8 cellular contexts compared by ENCODE assay signal in genomic region chr1:3624194-3625136, GRCh38. TPM values are rescaled to one million over a fixed set of nuclear protein-coding genes. Genes with fewer than 3 reads are reported as not detected.
DNase-seq lines count a peak whose midpoint lies in the region; ATAC-seq and TF ChIP-seq lines count a peak whose summit lies in the region.

TSS of gene TPRG1L (plus strand) at chr1:3625015. CDS start at chr1:3625073, 58 bp downstream.

- POLR2A ChIA-PET in activated CD4-positive, alpha-beta T cell treated with anti-CD3 and anti-CD28 coated beads for 36 hours (lab: Charles Lee): no interaction called here

- H3K27ac Mint-ChIP-seq in activated CD4-positive, alpha-beta T cell treated with anti-CD3 and anti-CD28 coated beads for 36 hours: peak within 1 kb of the TSS; percentile 69
- H3K27ac Mint-ChIP-seq in chondrocyte (ENCODE audit: unreplicated experiment): peak within 1 kb of the TSS; percentile 92

- no peaks in the 10 kb centered on the region for H3K36me3 Mint-ChIP-seq in activated CD4-positive, alpha-beta T cell treated with anti-CD3 and anti-CD28 coated beads for 36 hours (ENCODE audit: low read depth)
- peaks cover 9% of the 10 kb centered on the region for H3K36me3 Mint-ChIP-seq in chondrocyte (ENCODE audit: low read depth)

- peak within 1 kb of the TSS; percentile 89 for H3K4me3 Mint-ChIP-seq in activated CD4-positive, alpha-beta T cell treated with anti-CD3 and anti-CD28 coated beads for 36 hours
- peak within 1 kb of the TSS; percentile 92 for H3K4me3 Mint-ChIP-seq in chondrocyte (ENCODE audit: unreplicated experiment)

- no peaks in the 10 kb centered on the region for H3K27me3 Mint-ChIP-seq in activated CD4-positive, alpha-beta T cell treated with anti-CD3 and anti-CD28 coated beads for 36 hours
- peaks cover 2% of the 10 kb centered on the region for H3K27me3 Mint-ChIP-seq in chondrocyte (ENCODE audit: low read depth)

- DNase-seq in Ammon's horn (ENCODE audit: low spot score) (peak; percentile 98), GM19238 (ENCODE audit: insufficient read length, low spot score) (peak; percentile 100), NCI-H524 (lab: John Stamatoyannopoulos, UW) (peak; percentile 77 to 92), chondrocyte (ENCODE audit: low spot score) (peak; percentile 99), kidney glomerular epithelial cell (lab: John Stamatoyannopoulos, UW) (peak; percentile 93)
- DNase-seq in activated CD4-positive, alpha-beta T cell treated with anti-CD3 and anti-CD28 coated beads for 36 hours: peak; percentile 99
- peak; percentile 94 to 95 for DNase-seq in stimulated activated CD4-positive, alpha-beta T cell treated with anti-CD3 and anti-CD28 coated beads, Interleukin-15, amount 100 ng/mL, for 48 hours (ENCODE audit: low read depth in 2 of 2)

- H3K4me1 Mint-ChIP-seq in activated CD4-positive, alpha-beta T cell treated with anti-CD3 and anti-CD28 coated beads for 36 hours: peaks cover 31% of the 10 kb centered on the region
- peaks cover 33% of the 10 kb centered on the region for H3K4me1 Mint-ChIP-seq in chondrocyte (ENCODE audit: low read depth)

- no peaks in the 10 kb centered on the region for H3K9me3 Mint-ChIP-seq in activated CD4-positive, alpha-beta T cell treated with anti-CD3 and anti-CD28 coated beads for 36 hours (ENCODE audit: low read depth)
- no peaks in the 10 kb centered on the region for H3K9me3 Mint-ChIP-seq in chondrocyte (ENCODE audit: low read depth)

- intact Hi-C loops in activated CD4-positive, alpha-beta T cell treated with anti-CD3 and anti-CD28 coated beads for 36 hours (cut with DNase I, micrococcal nuclease): loop anchor here (1.0 to 10.0 kb wide), 10 partner anchors 13 to 1100 kb away; partner anchors contain the start of genes WRAP73 (in 2 of the 2), C1orf174 (in 1 of the 2), CEP104 (in 1 of the 2) and DFFB (in 1 of the 2)

- CTCF ChIA-PET in activated CD4-positive, alpha-beta T cell treated with anti-CD3 and anti-CD28 coated beads for 36 hours (lab: Charles Lee): interaction anchor here (0.8 to 2.1 kb wide), 2 partner anchors 24 to 132 kb away, joined by 3 to 10 read pairs; no protein-coding TSS in a partner anchor

- TF ChIP-seq CTCF in chondrocyte (IDR thresholded peaks at IDR 0.05): peak; percentile 9

- peak; percentile 95 for ATAC-seq in HG03439 (IDR thresholded peaks at IDR 0.05; ENCODE audit: unreplicated experiment)
- ATAC-seq in activated CD4-positive, alpha-beta T cell treated with anti-CD3 and anti-CD28 coated beads for 36 hours: peak; percentile 98

RNA-seq across cellular contexts. Expression of gene TPRG1L, which starts in this region (rescaled TPM):
- total RNA-seq in activated CD4-positive, alpha-beta T cell treated with anti-CD3 and anti-CD28 coated beads for 36 hours: 1 to 10 TPM; 6.7 to 7.2 TPM
- 52.5 to 53.7 TPM (median 53.6 TPM) in 3 replicates for total RNA-seq in chondrocyte

Comparison
In these comparisons a context has a peak if more than half of its experiments do, and no peak if none do; other contexts are left out.
1. Peak in every context shown above with its lines: DNase-seq and ATAC-seq.